ENCODE assay signal across 7 cellular contexts in the genomic region with DNA sequence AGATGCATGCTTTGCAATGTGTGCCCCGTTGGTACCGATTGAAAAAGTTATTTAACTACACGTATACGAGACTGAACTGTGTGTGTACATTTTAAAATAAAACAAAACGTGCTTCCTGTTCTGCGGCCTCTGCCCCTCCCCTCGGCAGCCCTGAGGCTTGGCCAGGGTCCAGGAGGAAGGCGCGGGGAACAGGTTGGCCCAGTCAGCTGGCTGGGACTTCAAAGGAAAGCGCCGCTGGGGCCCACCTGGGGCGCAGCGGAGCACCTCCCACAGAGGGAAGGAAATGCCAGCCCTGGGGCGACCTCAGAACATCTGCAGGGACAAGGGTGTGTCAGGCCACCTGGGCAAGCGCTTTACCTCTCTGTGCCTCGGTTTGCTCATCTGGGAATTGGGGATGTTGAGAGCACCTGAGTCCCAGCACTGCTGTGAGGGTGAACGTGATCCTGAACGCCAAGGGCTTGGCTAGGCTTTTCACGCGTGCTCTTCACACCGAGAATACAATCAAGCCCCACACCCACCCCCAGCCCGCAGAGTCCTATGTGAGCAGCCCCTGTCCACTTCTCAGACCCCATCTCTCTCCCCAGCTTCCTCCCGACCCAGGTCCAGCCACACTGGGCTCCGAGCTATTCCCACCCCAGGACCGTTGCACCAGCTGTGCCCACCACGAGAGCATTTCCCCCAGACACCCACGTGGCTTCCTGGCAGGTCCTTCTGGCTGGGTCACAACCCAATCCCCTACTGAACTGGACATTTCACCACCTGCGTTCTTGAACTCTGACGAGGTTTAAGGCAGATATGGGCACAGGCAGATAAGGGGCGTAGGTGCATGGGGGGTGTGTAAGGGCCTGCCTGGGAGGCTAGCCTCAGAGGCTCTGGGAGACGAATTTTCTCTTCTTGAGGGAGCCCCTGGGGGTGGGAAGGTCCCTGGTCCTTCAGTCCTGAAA. TPM values are rescaled to one million over a fixed set of nuclear protein-coding genes. Genes with fewer than 3 reads are reported as not detected.
DNase-seq lines count a peak whose midpoint lies in the region; ATAC-seq, FAIRE-seq and TF ChIP-seq lines count a peak whose summit lies in the region.

No MANE protein-coding gene starts in this region.

- H3K36me3 ChIP-seq in endothelial cell of umbilical vein (ENCODE audit: control insufficient read depth in 2 of 2, extremely low read depth in 1 of 2, insufficient read depth in 2 of 2, low read length in 2 of 2) (no peaks in the 10 kb centered on the region), parathyroid adenoma (ENCODE audit: control insufficient read depth, insufficient read depth, low read length) (no peaks in the 10 kb centered on the region), aorta (ENCODE audit: control insufficient read depth in 1 of 2, insufficient read depth in 2 of 2, low read length in 1 of 2) (no peaks in the 10 kb centered on the region)

- peaks cover 1% of the 10 kb centered on the region for H3K9me3 Mint-ChIP-seq in activated CD4-positive, alpha-beta memory T cell treated with anti-CD3 and anti-CD28 coated beads, Interleukin-2, amount 10 ng/mL, durations not matched to agents 7 days and 5 days

- no peak overlapping the region for H3K27ac ChIP-seq in endothelial cell of umbilical vein (ENCODE audit: insufficient read depth, low read depth, low read length)
- H3K27ac ChIP-seq in parathyroid adenoma: peak overlapping the region; percentile 12
- no peak overlapping the region for H3K27ac ChIP-seq in aorta (ENCODE audit: low read depth in 1 of 2, low read length in 2 of 2)

- FAIRE-seq in endothelial cell of umbilical vein (lab: Jason Lieb, UNC): peak; percentile 82

- H3K4me2 ChIP-seq in endothelial cell of umbilical vein (ENCODE audit: insufficient read depth, low read length) (peak overlapping the region; percentile 24), parathyroid adenoma (ENCODE audit: low read length) (peak overlapping the region; percentile 45)

- H2AFZ ChIP-seq in endothelial cell of umbilical vein (ENCODE audit: low read depth, low read length) (no peak overlapping the region), parathyroid adenoma (peak overlapping the region; percentile 72)

- H3K9me3 ChIP-seq in endothelial cell of umbilical vein (replicated peaks; ENCODE audit: control insufficient read depth, insufficient read depth, low read length): no peaks in the 10 kb centered on the region
- no peaks in the 10 kb centered on the region for H3K9me3 ChIP-seq in parathyroid adenoma (ENCODE audit: control insufficient read depth, low read length)
- no peaks in the 10 kb centered on the region for H3K9me3 ChIP-seq in aorta (ENCODE audit: control insufficient read depth, low read length)

- H3K9ac ChIP-seq in endothelial cell of umbilical vein (replicated peaks; ENCODE audit: extremely low read depth, insufficient read depth, low read length) (no peak overlapping the region), parathyroid adenoma (no peak overlapping the region)

- POLR2A ChIA-PET in activated CD4-positive, alpha-beta memory T cell treated with anti-CD3 and anti-CD28 coated beads, Interleukin-2, amount 10 ng/mL, durations not matched to agents 7 days and 5 days (lab: Charles Lee): no interaction called here
- POLR2A ChIA-PET in endothelial cell of umbilical vein (lab: Charles Lee): no interaction called here

- TF ChIP-seq POLR2A in endothelial cell of umbilical vein (IDR thresholded peaks at IDR 0.05; ENCODE audit: low read depth, low read length): no peak

- peak overlapping the region; percentile 7 for H3K4me3 Mint-ChIP-seq in activated CD4-positive, alpha-beta memory T cell treated with anti-CD3 and anti-CD28 coated beads, Interleukin-2, amount 10 ng/mL, durations not matched to agents 7 days and 5 days

- peaks cover 20% of the 10 kb centered on the region for H3K27me3 Mint-ChIP-seq in activated CD4-positive, alpha-beta memory T cell treated with anti-CD3 and anti-CD28 coated beads, Interleukin-2, amount 10 ng/mL, durations not matched to agents 7 days and 5 days

- H3K4me3 ChIP-seq in endothelial cell of umbilical vein (replicated peaks in 1 of 3; ENCODE audit: insufficient read depth in 1 of 3, low read depth in 1 of 3, low read length in 3 of 3) (no peak overlapping the region), parathyroid adenoma (ENCODE audit: low read depth, low read length) (peak overlapping the region; percentile 27), aorta (ENCODE audit: low read length in 2 of 2) (no peak overlapping the region)

- CTCF ChIA-PET in activated CD4-positive, alpha-beta memory T cell treated with anti-CD3 and anti-CD28 coated beads, Interleukin-2, amount 10 ng/mL, durations not matched to agents 7 days and 5 days (lab: Charles Lee): no interaction called here
- CTCF ChIA-PET in endothelial cell of umbilical vein (lab: Charles Lee): interaction anchor here (0.6 to 0.8 kb wide), 2 partner anchors 17 to 79 kb away, joined by 3 read pairs; no protein-coding TSS in a partner anchor

- peaks cover 15% of the 10 kb centered on the region for H3K4me1 Mint-ChIP-seq in activated CD4-positive, alpha-beta memory T cell treated with anti-CD3 and anti-CD28 coated beads, Interleukin-2, amount 10 ng/mL, durations not matched to agents 7 days and 5 days

- BruUV-seq in endothelial cell of umbilical vein (replicated peaks; lab: Mats Ljungman, UMichigan): no TSS peak

- no peak overlapping the region for H3K27ac Mint-ChIP-seq in activated CD4-positive, alpha-beta memory T cell treated with anti-CD3 and anti-CD28 coated beads, Interleukin-2, amount 10 ng/mL, durations not matched to agents 7 days and 5 days

- DNase-seq in NCI-H2196 treated with DMSO at 0.1 percent for 48 hours (lab: John Stamatoyannopoulos, UW; ENCODE audit: unreplicated experiment) (peak; percentile 83), endothelial cell of umbilical vein (ENCODE audit: low read depth, low spot score) (peak; percentile 76), aorta (peak; percentile 82 to 85)
- peak; percentile 70 for DNase-seq in activated CD4-positive, alpha-beta memory T cell treated with anti-CD3 and anti-CD28 coated beads, Interleukin-2, amount 10 ng/mL, durations not matched to agents 7 days and 5 days

- H3K79me2 ChIP-seq in endothelial cell of umbilical vein (ENCODE audit: control insufficient read depth, insufficient read depth, low read length): no peaks in the 10 kb centered on the region
- no peaks in the 10 kb centered on the region for H3K79me2 ChIP-seq in parathyroid adenoma

- H3K4me1 ChIP-seq in endothelial cell of umbilical vein (ENCODE audit: control insufficient read depth, extremely low read depth, insufficient read depth, low read length): peaks cover 23% of the 10 kb centered on the region
- peaks cover 9% of the 10 kb centered on the region for H3K4me1 ChIP-seq in parathyroid adenoma
- H3K4me1 ChIP-seq in aorta (ENCODE audit: control insufficient read depth in 1 of 2, insufficient read depth in 2 of 2, low read length in 2 of 2): no peaks in the 10 kb centered on the region

- H3K9me1 ChIP-seq in endothelial cell of umbilical vein (replicated peaks; ENCODE audit: control insufficient read depth, extremely low read depth, insufficient read depth, low read length): no peaks in the 10 kb centered on the region

- peak; percentile 83 for ATAC-seq in GM18909 (IDR thresholded peaks at IDR 0.05; ENCODE audit: poor library complexity, unreplicated experiment)
- peak; percentile 82 for ATAC-seq in HG03139 (IDR thresholded peaks at IDR 0.05; ENCODE audit: unreplicated experiment)
- peak; percentile 49 for ATAC-seq in aorta (ENCODE audit: low FRiP score)

- dilution Hi-C loops in endothelial cell of umbilical vein (cut with MboI; ENCODE audit: extremely low pct_ligation_motif_present, low sequenced_read_pairs): no loop called here

- intact Hi-C loops in endothelial cell of umbilical vein (cut with micrococcal nuclease): loop anchor here (5.0 kb wide), 1 partner anchor 43 kb away; no protein-coding TSS in a partner anchor
- intact Hi-C loops in aorta (cut with DNase I): no loop called here

- H3K36me3 Mint-ChIP-seq in activated CD4-positive, alpha-beta memory T cell treated with anti-CD3 and anti-CD28 coated beads, Interleukin-2, amount 10 ng/mL, durations not matched to agents 7 days and 5 days (ENCODE audit: low read depth): no peaks in the 10 kb centered on the region

- WGBS in aorta, 2 donors: 43 to 45% methylated on average over 31 of the region's 31 CpGs

- H3K27me3 ChIP-seq in endothelial cell of umbilical vein (ENCODE audit: control insufficient read depth in 2 of 2, insufficient read depth in 2 of 2, low read length in 2 of 2) (no peaks in the 10 kb centered on the region), parathyroid adenoma (ENCODE audit: control insufficient read depth, insufficient read depth, low read length) (no peaks in the 10 kb centered on the region), aorta (ENCODE audit: control insufficient read depth in 1 of 2, insufficient read depth in 2 of 2, low read length in 1 of 2) (no peaks in the 10 kb centered on the region)

- H4K20me1 ChIP-seq in endothelial cell of umbilical vein (replicated peaks; ENCODE audit: control insufficient read depth, extremely low read depth, insufficient read depth, low read length): no peaks in the 10 kb centered on the region

- no peak for TF ChIP-seq CTCF in endothelial cell of umbilical vein (IDR thresholded peaks at IDR 0.05; ENCODE audit: extremely low read depth in 1 of 2, insufficient read depth in 1 of 2, low read depth in 1 of 2, low read length in 2 of 2)
- peak; percentile 15 for TF ChIP-seq CTCF in parathyroid adenoma (IDR thresholded peaks at IDR 0.05)

TF ChIP-seq in endothelial cell of umbilical vein, 7 proteins besides CTCF, POLR2A, EP300 and RAD21 (continues in another document):
- no peak for TF ChIP-seq GATA2 (IDR thresholded peaks at IDR 0.05; ENCODE audit: insufficient read depth, insufficient read length, low read depth, low read length)
- TF ChIP-seq JUN (IDR thresholded peaks at IDR 0.05; ENCODE audit: borderline replicate concordance, insufficient read depth, insufficient read length, low read depth): no peak
- no peak for TF ChIP-seq EZH2 (IDR thresholded peaks at IDR 0.05; ENCODE audit: borderline replicate concordance, low read depth, low read length, severe bottlenecking)
- peak; percentile 70 for TF ChIP-seq POLR2AphosphoS5 (IDR thresholded peaks at IDR 0.05; ENCODE audit: insufficient read depth, low read depth, low read length)

RNA-seq across cellular contexts. Expression of a gene that starts 41.9 kb away (rescaled TPM):
- 10 to 100 TPM; 88.9 to 90.8 TPM for total RNA-seq in activated CD4-positive, alpha-beta memory T cell treated with anti-CD3 and anti-CD28 coated beads, Interleukin-2, amount 10 ng/mL, durations not matched to agents 7 days and 5 days
- 241 and 297 TPM in 2 replicates for total RNA-seq in endothelial cell of umbilical vein
- polyA plus RNA-seq in endothelial cell of umbilical vein: 20.9 and 26.5 TPM in 2 replicates
- 28.9 and 33.3 TPM in 2 replicates for polyA plus RNA-seq in endothelial cell of umbilical vein (2011; cell fraction: cytosol; rRNA removed)
- 83.4 and 92.8 TPM in 2 replicates for polyA plus RNA-seq in endothelial cell of umbilical vein (2011; cell fraction: nucleus; rRNA removed)
- 128 and 157 TPM in 2 replicates for polyA plus RNA-seq in endothelial cell of umbilical vein (2012)
- 26.9 and 33.3 TPM in 2 replicates for polyA minus RNA-seq in endothelial cell of umbilical vein
- polyA minus RNA-seq in endothelial cell of umbilical vein (2011; cell fraction: cytosol; rRNA and poly(A)+ RNA removed): 37.7 TPM
- polyA minus RNA-seq in endothelial cell of umbilical vein (2011; cell fraction: nucleus; rRNA and poly(A)+ RNA removed): 53.8 and 94.2 TPM in 2 replicates
- total RNA-seq in aorta: 100 to 1,000 TPM; 201 to 248 TPM
- 10 to 100 TPM; 39.1 to 48.2 TPM for polyA plus RNA-seq in aorta
